In genomic region chr1:87327362-87328120, GRCh38 we compare ENCODE assay signal across 8 cellular contexts. TPM values are rescaled to one million over a fixed set of nuclear protein-coding genes. Genes with fewer than 3 reads are reported as not detected.
DNase-seq lines count a peak whose midpoint lies in the region; ATAC-seq and TF ChIP-seq lines count a peak whose summit lies in the region.

No MANE protein-coding gene starts in this region.

- peaks cover 10% of the 10 kb centered on the region for H3K36me3 Mint-ChIP-seq in activated CD4-positive, alpha-beta T cell treated with anti-CD3 and anti-CD28 coated beads, Interleukin-2, amount 10 ng/mL, durations not matched to agents 7 days and 5 days (ENCODE audit: low read depth)

- ATAC-seq in left lung, result no peak
- ATAC-seq in thoracic aorta (ENCODE audit: insufficient number of reproducible peaks, low FRiP score, low read depth), result no peak
- ATAC-seq in GM18909 (IDR thresholded peaks at IDR 0.05; ENCODE audit: poor library complexity, unreplicated experiment), result no peak

- peaks cover 31% of the 10 kb centered on the region for H3K4me1 Mint-ChIP-seq in activated CD4-positive, alpha-beta T cell treated with anti-CD3 and anti-CD28 coated beads, Interleukin-2, amount 10 ng/mL, durations not matched to agents 7 days and 5 days

- WGBS in adipose tissue, 3 donors, result 28 to 36% (median 29%) methylated on average over 9 of the region's 9 CpGs

- peak overlapping the region; percentile 49 to 76 for H3K4me3 ChIP-seq in left lung
- peak overlapping the region; percentile 97 for H3K4me3 ChIP-seq in thoracic aorta

- H3K27me3 ChIP-seq in left lung, result no peaks in the 10 kb centered on the region
- H3K27me3 ChIP-seq in thoracic aorta (replicated peaks; ENCODE audit: insufficient read depth), result no peaks in the 10 kb centered on the region

- no peak for DNase-seq in activated CD4-positive, alpha-beta T cell treated with anti-CD3 and anti-CD28 coated beads, Interleukin-2, amount 10 ng/mL, durations not matched to agents 7 days and 5 days
- no peak for DNase-seq in activated CD4-positive, alpha-beta T cell treated with anti-CD3 and anti-CD28 coated beads for 48 hours
- DNase-seq in left lung, result no peak
- no peak for DNase-seq in thoracic aorta (ENCODE audit: low spot score)
- no peak for DNase-seq in NCI-H146 (lab: John Stamatoyannopoulos, UW)
- no peak for DNase-seq in NCI-H1092 treated with DMSO at 0.1 percent for 48 hours (lab: John Stamatoyannopoulos, UW)

- H3K9me3 ChIP-seq in left lung, result no peaks in the 10 kb centered on the region
- no peaks in the 10 kb centered on the region for H3K9me3 ChIP-seq in thoracic aorta

- peak overlapping the region; percentile 80 for H3K4me3 Mint-ChIP-seq in activated CD4-positive, alpha-beta T cell treated with anti-CD3 and anti-CD28 coated beads, Interleukin-2, amount 10 ng/mL, durations not matched to agents 7 days and 5 days

- intact Hi-C loops in left lung (cut with DNase I), result loop anchor here in 1 of 2 donors (10.0 kb wide), 1 partner anchor 627 kb away; no protein-coding TSS in a partner anchor

- TF ChIP-seq CTCF in left lung (IDR thresholded peaks at IDR 0.05) (no peak), thoracic aorta (IDR thresholded peaks at IDR 0.05) (no peak)

- H3K27me3 Mint-ChIP-seq in activated CD4-positive, alpha-beta T cell treated with anti-CD3 and anti-CD28 coated beads, Interleukin-2, amount 10 ng/mL, durations not matched to agents 7 days and 5 days, result peaks cover 18% of the 10 kb centered on the region

- peak overlapping the region; percentile 48 for H3K27ac ChIP-seq in adipose tissue (ENCODE audit: low read depth, low read length)
- H3K27ac ChIP-seq in left lung, result peak overlapping the region; percentile 97 to 98
- H3K27ac ChIP-seq in thoracic aorta, result peak overlapping the region; percentile 99

- CTCF ChIA-PET in activated CD4-positive, alpha-beta T cell treated with anti-CD3 and anti-CD28 coated beads, Interleukin-2, amount 10 ng/mL, durations not matched to agents 7 days and 5 days (lab: Charles Lee), result interaction anchor here (1.1 kb wide), 1 partner anchor 26 kb away, joined by 3 read pairs; no protein-coding TSS in a partner anchor

- peak overlapping the region; percentile 55 for H3K27ac Mint-ChIP-seq in activated CD4-positive, alpha-beta T cell treated with anti-CD3 and anti-CD28 coated beads, Interleukin-2, amount 10 ng/mL, durations not matched to agents 7 days and 5 days

- H3K9me3 Mint-ChIP-seq in activated CD4-positive, alpha-beta T cell treated with anti-CD3 and anti-CD28 coated beads, Interleukin-2, amount 10 ng/mL, durations not matched to agents 7 days and 5 days, result no peaks in the 10 kb centered on the region

- POLR2A ChIA-PET in activated CD4-positive, alpha-beta T cell treated with anti-CD3 and anti-CD28 coated beads, Interleukin-2, amount 10 ng/mL, durations not matched to agents 7 days and 5 days (lab: Charles Lee), result no interaction called here

- H3K36me3 ChIP-seq in left lung (no peaks in the 10 kb centered on the region), thoracic aorta (no peaks in the 10 kb centered on the region)

- H3K4me1 ChIP-seq in left lung (peaks cover 5 to 23% of the 10 kb centered on the region in 2 donors), thoracic aorta (ENCODE audit: control insufficient read depth in 1 of 2, low read depth in 2 of 2) (peaks cover 9 to 16% of the 10 kb centered on the region in 2 donors)

RNA-seq across cellular contexts. Expression of gene LMO4, which starts 1.1 kb away (rescaled TPM):
- 10 to 100 TPM; 22.9 to 27.2 TPM for total RNA-seq in activated CD4-positive, alpha-beta T cell treated with anti-CD3 and anti-CD28 coated beads, Interleukin-2, amount 10 ng/mL, durations not matched to agents 7 days and 5 days
- polyA plus RNA-seq in adipose tissue, result 10 to 100 TPM; 19.4 to 75.6 (median 65.6) TPM
- total RNA-seq in left lung (10 to 100 TPM; 56.9 to 66.1 TPM), thoracic aorta (10 to 100 TPM; 31.5 to 46.6 TPM)

Comparison
In these comparisons a context has a peak if more than half of its experiments do, and no peak if none do; other contexts are left out.
1. H3K27ac ChIP-seq: peak in every context shown above with its lines; median percentile 99 in thoracic aorta; 98 in left lung; 48 in adipose tissue.